33 cellular contexts compared by ENCODE assay signal in genomic region chr12:4894019-4894418, GRCh38. TPM values are rescaled to one million over a fixed set of nuclear protein-coding genes. Genes with fewer than 3 reads are reported as not detected.
"Had no signal": no experiment of that assay in that cellular context is flagged by ENCODE, and none has a peak within 500 bp of the region (broad histone marks: within the 10 kb centered on the region; RNA-seq: fewer than 3 reads in every experiment).

No MANE protein-coding gene starts in this region.

- H3K4me3 Mint-ChIP-seq: naive thymus-derived CD4-positive, alpha-beta T cell; nephron; neural progenitor cell; stimulated activated naive CD8-positive, alpha-beta T cell treated with anti-CD3 and anti-CD28 coated beads, Interleukin-15, amount 100 ng/mL, for 72 hours had no signal

- H3K27ac Mint-ChIP-seq: naive thymus-derived CD4-positive, alpha-beta T cell; nephron; neural progenitor cell; progenitor cell of endocrine pancreas; stimulated activated naive CD8-positive, alpha-beta T cell treated with anti-CD3 and anti-CD28 coated beads, Interleukin-15, amount 100 ng/mL, for 72 hours had no signal

- DNase-seq: dermis blood vessel endothelial cell; effector memory CD4-positive, alpha-beta T cell; esophagus squamous epithelium; foreskin melanocyte; glutamatergic neuron; heart right ventricle; hippocampal formation; left cardiac atrium; left lung; mesendoderm; midbrain; naive thymus-derived CD4-positive, alpha-beta T cell; stimulated activated CD4-positive, alpha-beta T cell treated with anti-CD3 and anti-CD28 coated beads, Interleukin-12 subunit alpha, Interleukin-12 subunit beta, amount 100 ng/mL, for 4 hours; stimulated activated CD4-positive, alpha-beta T cell treated with anti-CD3 and anti-CD28 coated beads, Interleukin-1b, Interleukin-23, amount 100 ng/mL, for 48 hours; stimulated activated CD4-positive, alpha-beta T cell treated with anti-CD3 and anti-CD28 coated beads, Interleukin-4, amount 100 ng/mL, for 1 hour; stimulated activated CD8-positive, alpha-beta memory T cell treated with anti-CD3 and anti-CD28 coated beads, Interleukin-4, amount 100 ng/mL, for 48 hours; stimulated activated naive CD4-positive, alpha-beta T cell; stimulated activated naive CD8-positive, alpha-beta T cell treated with anti-CD3 and anti-CD28 coated beads, Interleukin-15, amount 100 ng/mL, for 72 hours; transverse colon; upper lobe of right lung; uterus had no signal

- H2AFZ ChIP-seq: neural progenitor cell, parathyroid adenoma had no signal

- H3K9me3 ChIP-seq: esophagus squamous epithelium, heart right ventricle, left lung, right atrium auricular region, suprapubic skin, transverse colon, upper lobe of right lung, uterus had no signal

- H3K4me1 Mint-ChIP-seq: naive thymus-derived CD4-positive, alpha-beta T cell; nephron; neural progenitor cell; stimulated activated naive CD8-positive, alpha-beta T cell treated with anti-CD3 and anti-CD28 coated beads, Interleukin-15, amount 100 ng/mL, for 72 hours had no signal

- H3K4me3 ChIP-seq: esophagus squamous epithelium, heart right ventricle, left lung, neural progenitor cell, right atrium auricular region, smooth muscle cell, suprapubic skin, transverse colon, upper lobe of right lung, uterus had no signal

- H3K9me3 Mint-ChIP-seq: naive thymus-derived CD4-positive, alpha-beta T cell; nephron; neural progenitor cell; stimulated activated naive CD8-positive, alpha-beta T cell treated with anti-CD3 and anti-CD28 coated beads, Interleukin-15, amount 100 ng/mL, for 72 hours had no signal

- H3K4me2 ChIP-seq: neural progenitor cell, smooth muscle cell had no signal

- H3K27ac ChIP-seq: esophagus squamous epithelium, heart right ventricle, left lung, neural progenitor cell, parathyroid adenoma, right atrium auricular region, suprapubic skin, transverse colon, upper lobe of right lung, uterus had no signal

- ATAC-seq: heart right ventricle; left cardiac atrium; left lung; naive thymus-derived CD4-positive, alpha-beta T cell; sciatic nerve; stimulated activated naive CD8-positive, alpha-beta T cell treated with anti-CD3 and anti-CD28 coated beads, Interleukin-15, amount 100 ng/mL, for 72 hours; upper lobe of right lung had no signal

- H3K36me3 ChIP-seq: esophagus squamous epithelium, heart right ventricle, left lung, neural progenitor cell, right atrium auricular region, suprapubic skin, transverse colon, upper lobe of right lung, uterus had no signal

- H3K9ac ChIP-seq: neural progenitor cell, parathyroid adenoma had no signal

- FAIRE-seq: endothelial cell of umbilical vein, islet of Langerhans had no signal

- H3K4me1 ChIP-seq: esophagus squamous epithelium, heart right ventricle, left lung, neural progenitor cell, parathyroid adenoma, right atrium auricular region, suprapubic skin, upper lobe of right lung, uterus had no signal

- H3K27me3 ChIP-seq: right atrium auricular region, uterus had no signal

- H3K36me3 Mint-ChIP-seq: naive thymus-derived CD4-positive, alpha-beta T cell; neural progenitor cell had no signal

- H3K79me2 ChIP-seq: parathyroid adenoma had no signal

RNA-seq across cellular contexts. Expression of gene KCNA1, which starts 15.7 kb away (rescaled TPM):
- total RNA-seq: endothelial cell of umbilical vein; epithelial cell of proximal tubule; esophagus squamous epithelium; left cardiac atrium; lung microvascular endothelial cell; naive thymus-derived CD4-positive, alpha-beta T cell; progenitor cell of endocrine pancreas; right atrium auricular region; smooth muscle cell; suprapubic skin; upper lobe of right lung had no signal
